1 cellular context compared by ENCODE assay signal in the genomic region with DNA sequence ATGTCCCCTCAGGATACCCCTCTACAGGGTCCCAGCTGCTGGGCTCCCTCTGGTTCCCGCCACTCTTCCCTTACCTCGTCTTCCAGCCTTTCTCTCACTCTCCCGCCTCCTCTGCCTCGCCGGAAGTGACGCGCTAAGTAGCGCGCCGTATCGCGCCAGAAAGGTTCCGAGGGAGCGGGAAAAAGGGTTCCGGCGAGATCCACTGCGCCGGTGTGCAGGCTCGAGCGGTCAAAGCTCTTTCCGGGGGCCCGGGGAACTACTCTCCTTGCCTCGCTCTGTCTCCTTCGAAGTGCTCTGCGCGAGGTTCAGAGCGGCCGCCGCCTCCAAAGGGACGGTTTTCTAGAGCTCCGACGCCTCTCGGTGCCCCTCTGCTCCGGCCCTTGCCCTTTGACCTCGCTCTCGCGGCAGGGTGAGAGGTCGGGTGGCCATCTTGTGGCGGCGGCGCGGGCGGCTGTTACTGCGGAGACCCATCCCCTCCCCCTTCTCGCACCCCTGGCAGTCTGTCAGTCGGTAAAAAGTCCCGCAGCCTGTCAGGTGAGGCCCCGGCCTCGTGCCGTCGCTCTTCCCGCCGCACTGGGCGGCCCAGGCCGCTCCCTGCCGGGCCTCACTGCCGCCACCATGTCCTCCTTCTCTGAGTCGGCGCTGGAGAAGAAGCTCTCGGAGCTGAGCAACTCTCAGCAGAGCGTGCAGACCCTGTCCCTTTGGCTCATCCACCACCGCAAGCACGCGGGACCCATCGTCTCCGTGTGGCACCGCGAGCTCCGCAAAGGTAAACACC.
TF ChIP-seq lines count a peak whose summit lies in the region.

A gene with protein sequence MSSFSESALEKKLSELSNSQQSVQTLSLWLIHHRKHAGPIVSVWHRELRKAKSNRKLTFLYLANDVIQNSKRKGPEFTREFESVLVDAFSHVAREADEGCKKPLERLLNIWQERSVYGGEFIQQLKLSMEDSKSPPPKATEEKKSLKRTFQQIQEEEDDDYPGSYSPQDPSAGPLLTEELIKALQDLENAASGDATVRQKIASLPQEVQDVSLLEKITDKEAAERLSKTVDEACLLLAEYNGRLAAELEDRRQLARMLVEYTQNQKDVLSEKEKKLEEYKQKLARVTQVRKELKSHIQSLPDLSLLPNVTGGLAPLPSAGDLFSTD (plus strand): TSS at position 417 of the 778 bp plus-strand sequence. CDS start 202 bp downstream, at position 619.
A gene (minus strand): TSS at position 127 of the 778 bp plus-strand sequence. CDS start 19,640 bp downstream, outside the sequence.

TF ChIP-seq in GM12878, 131 proteins besides CTCF, POLR2A, EP300 and RAD21 (continued from another document and continues in another):
- TF ChIP-seq, protein P1, sequence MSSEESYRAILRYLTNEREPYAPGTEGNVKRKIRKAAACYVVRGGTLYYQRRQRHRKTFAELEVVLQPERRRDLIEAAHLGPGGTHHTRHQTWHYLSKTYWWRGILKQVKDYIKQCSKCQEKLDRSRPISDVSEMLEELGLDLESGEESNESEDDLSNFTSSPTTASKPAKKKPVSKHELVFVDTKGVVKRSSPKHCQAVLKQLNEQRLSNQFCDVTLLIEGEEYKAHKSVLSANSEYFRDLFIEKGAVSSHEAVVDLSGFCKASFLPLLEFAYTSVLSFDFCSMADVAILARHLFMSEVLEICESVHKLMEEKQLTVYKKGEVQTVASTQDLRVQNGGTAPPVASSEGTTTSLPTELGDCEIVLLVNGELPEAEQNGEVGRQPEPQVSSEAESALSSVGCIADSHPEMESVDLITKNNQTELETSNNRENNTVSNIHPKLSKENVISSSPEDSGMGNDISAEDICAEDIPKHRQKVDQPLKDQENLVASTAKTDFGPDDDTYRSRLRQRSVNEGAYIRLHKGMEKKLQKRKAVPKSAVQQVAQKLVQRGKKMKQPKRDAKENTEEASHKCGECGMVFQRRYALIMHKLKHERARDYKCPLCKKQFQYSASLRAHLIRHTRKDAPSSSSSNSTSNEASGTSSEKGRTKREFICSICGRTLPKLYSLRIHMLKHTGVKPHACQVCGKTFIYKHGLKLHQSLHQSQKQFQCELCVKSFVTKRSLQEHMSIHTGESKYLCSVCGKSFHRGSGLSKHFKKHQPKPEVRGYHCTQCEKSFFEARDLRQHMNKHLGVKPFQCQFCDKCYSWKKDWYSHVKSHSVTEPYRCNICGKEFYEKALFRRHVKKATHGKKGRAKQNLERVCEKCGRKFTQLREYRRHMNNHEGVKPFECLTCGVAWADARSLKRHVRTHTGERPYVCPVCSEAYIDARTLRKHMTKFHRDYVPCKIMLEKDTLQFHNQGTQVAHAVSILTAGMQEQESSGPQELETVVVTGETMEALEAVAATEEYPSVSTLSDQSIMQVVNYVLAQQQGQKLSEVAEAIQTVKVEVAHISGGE (CRISPR knock-in tag; IDR thresholded peaks at IDR 0.05) = peak; percentile 54
- TF ChIP-seq, protein P2, sequence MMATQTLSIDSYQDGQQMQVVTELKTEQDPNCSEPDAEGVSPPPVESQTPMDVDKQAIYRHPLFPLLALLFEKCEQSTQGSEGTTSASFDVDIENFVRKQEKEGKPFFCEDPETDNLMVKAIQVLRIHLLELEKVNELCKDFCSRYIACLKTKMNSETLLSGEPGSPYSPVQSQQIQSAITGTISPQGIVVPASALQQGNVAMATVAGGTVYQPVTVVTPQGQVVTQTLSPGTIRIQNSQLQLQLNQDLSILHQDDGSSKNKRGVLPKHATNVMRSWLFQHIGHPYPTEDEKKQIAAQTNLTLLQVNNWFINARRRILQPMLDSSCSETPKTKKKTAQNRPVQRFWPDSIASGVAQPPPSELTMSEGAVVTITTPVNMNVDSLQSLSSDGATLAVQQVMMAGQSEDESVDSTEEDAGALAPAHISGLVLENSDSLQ (IDR thresholded peaks at IDR 0.05) = peak; percentile 51
- no peak for TF ChIP-seq CHD4 (IDR thresholded peaks at IDR 0.05)
- TF ChIP-seq, protein P3, sequence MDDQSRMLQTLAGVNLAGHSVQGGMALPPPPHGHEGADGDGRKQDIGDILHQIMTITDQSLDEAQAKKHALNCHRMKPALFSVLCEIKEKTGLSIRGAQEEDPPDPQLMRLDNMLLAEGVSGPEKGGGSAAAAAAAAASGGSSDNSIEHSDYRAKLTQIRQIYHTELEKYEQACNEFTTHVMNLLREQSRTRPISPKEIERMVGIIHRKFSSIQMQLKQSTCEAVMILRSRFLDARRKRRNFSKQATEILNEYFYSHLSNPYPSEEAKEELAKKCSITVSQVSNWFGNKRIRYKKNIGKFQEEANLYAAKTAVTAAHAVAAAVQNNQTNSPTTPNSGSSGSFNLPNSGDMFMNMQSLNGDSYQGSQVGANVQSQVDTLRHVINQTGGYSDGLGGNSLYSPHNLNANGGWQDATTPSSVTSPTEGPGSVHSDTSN (IDR thresholded peaks at IDR 0.05; ENCODE audit: insufficient replicate concordance, low read depth, low read length) = no peak
- TF ChIP-seq SRF (IDR thresholded peaks at IDR 0.05; ENCODE audit: low read depth in 2 of 2, low read length in 2 of 2) = peak in 1 of 2 experiments; percentile 87; a peak in 2 of 4 replicates
- TF ChIP-seq RCOR1 (conservative IDR thresholded peaks at IDR 0.05; ENCODE audit: low read depth, low read length) = 0 out of 2 replicates have a peak, but pooled peaks have one; percentile 42
- no peak for TF ChIP-seq HDAC6 (IDR thresholded peaks at IDR 0.05; ENCODE audit: unreplicated experiment)
- peak; percentile 98 for TF ChIP-seq KLF5 (IDR thresholded peaks at IDR 0.05; ENCODE audit: partially characterized antibody)
- TF ChIP-seq, protein P4, sequence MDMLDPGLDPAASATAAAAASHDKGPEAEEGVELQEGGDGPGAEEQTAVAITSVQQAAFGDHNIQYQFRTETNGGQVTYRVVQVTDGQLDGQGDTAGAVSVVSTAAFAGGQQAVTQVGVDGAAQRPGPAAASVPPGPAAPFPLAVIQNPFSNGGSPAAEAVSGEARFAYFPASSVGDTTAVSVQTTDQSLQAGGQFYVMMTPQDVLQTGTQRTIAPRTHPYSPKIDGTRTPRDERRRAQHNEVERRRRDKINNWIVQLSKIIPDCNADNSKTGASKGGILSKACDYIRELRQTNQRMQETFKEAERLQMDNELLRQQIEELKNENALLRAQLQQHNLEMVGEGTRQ (IDR thresholded peaks at IDR 0.05; ENCODE audit: borderline replicate concordance, low read depth, low read length) = no peak
- TF ChIP-seq GATAD2B (conservative IDR thresholded peaks at IDR 0.05; ENCODE audit: low read depth) = peak; percentile 53
- TF ChIP-seq EGR1 (IDR thresholded peaks at IDR 0.05; ENCODE audit: borderline replicate concordance in 1 of 2, low read depth in 2 of 2, low read length in 2 of 2) = no peak
- TF ChIP-seq ZNF384 (IDR thresholded peaks at IDR 0.05; ENCODE audit: borderline replicate concordance, low read depth, low read length) = no peak
- TF ChIP-seq, protein P5, sequence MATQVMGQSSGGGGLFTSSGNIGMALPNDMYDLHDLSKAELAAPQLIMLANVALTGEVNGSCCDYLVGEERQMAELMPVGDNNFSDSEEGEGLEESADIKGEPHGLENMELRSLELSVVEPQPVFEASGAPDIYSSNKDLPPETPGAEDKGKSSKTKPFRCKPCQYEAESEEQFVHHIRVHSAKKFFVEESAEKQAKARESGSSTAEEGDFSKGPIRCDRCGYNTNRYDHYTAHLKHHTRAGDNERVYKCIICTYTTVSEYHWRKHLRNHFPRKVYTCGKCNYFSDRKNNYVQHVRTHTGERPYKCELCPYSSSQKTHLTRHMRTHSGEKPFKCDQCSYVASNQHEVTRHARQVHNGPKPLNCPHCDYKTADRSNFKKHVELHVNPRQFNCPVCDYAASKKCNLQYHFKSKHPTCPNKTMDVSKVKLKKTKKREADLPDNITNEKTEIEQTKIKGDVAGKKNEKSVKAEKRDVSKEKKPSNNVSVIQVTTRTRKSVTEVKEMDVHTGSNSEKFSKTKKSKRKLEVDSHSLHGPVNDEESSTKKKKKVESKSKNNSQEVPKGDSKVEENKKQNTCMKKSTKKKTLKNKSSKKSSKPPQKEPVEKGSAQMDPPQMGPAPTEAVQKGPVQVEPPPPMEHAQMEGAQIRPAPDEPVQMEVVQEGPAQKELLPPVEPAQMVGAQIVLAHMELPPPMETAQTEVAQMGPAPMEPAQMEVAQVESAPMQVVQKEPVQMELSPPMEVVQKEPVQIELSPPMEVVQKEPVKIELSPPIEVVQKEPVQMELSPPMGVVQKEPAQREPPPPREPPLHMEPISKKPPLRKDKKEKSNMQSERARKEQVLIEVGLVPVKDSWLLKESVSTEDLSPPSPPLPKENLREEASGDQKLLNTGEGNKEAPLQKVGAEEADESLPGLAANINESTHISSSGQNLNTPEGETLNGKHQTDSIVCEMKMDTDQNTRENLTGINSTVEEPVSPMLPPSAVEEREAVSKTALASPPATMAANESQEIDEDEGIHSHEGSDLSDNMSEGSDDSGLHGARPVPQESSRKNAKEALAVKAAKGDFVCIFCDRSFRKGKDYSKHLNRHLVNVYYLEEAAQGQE (IDR thresholded peaks at IDR 0.05; ENCODE audit: low read depth, low read length) = no peak
- peak; percentile 89; the same call in 1 of the 2 replicates for TF ChIP-seq RB1 (IDR thresholded peaks at IDR 0.05; ENCODE audit: borderline replicate concordance)
- TF ChIP-seq, protein P6, sequence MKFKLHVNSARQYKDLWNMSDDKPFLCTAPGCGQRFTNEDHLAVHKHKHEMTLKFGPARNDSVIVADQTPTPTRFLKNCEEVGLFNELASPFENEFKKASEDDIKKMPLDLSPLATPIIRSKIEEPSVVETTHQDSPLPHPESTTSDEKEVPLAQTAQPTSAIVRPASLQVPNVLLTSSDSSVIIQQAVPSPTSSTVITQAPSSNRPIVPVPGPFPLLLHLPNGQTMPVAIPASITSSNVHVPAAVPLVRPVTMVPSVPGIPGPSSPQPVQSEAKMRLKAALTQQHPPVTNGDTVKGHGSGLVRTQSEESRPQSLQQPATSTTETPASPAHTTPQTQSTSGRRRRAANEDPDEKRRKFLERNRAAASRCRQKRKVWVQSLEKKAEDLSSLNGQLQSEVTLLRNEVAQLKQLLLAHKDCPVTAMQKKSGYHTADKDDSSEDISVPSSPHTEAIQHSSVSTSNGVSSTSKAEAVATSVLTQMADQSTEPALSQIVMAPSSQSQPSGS (IDR thresholded peaks at IDR 0.05; ENCODE audit: low read length) = no peak
- TF ChIP-seq FOS (IDR thresholded peaks at IDR 0.05; ENCODE audit: borderline replicate concordance, extremely low read depth, insufficient read length) = no peak
- TF ChIP-seq BMI1 (IDR thresholded peaks at IDR 0.05; ENCODE audit: borderline replicate concordance) = no peak
- TF ChIP-seq MXI1 (IDR thresholded peaks at IDR 0.05; ENCODE audit: low read depth, low read length) = peak; percentile 100
- TF ChIP-seq SPI1 (IDR thresholded peaks at IDR 0.05; ENCODE audit: borderline replicate concordance, insufficient read depth, low read depth, low read length) = no peak
- TF ChIP-seq, protein P7, sequence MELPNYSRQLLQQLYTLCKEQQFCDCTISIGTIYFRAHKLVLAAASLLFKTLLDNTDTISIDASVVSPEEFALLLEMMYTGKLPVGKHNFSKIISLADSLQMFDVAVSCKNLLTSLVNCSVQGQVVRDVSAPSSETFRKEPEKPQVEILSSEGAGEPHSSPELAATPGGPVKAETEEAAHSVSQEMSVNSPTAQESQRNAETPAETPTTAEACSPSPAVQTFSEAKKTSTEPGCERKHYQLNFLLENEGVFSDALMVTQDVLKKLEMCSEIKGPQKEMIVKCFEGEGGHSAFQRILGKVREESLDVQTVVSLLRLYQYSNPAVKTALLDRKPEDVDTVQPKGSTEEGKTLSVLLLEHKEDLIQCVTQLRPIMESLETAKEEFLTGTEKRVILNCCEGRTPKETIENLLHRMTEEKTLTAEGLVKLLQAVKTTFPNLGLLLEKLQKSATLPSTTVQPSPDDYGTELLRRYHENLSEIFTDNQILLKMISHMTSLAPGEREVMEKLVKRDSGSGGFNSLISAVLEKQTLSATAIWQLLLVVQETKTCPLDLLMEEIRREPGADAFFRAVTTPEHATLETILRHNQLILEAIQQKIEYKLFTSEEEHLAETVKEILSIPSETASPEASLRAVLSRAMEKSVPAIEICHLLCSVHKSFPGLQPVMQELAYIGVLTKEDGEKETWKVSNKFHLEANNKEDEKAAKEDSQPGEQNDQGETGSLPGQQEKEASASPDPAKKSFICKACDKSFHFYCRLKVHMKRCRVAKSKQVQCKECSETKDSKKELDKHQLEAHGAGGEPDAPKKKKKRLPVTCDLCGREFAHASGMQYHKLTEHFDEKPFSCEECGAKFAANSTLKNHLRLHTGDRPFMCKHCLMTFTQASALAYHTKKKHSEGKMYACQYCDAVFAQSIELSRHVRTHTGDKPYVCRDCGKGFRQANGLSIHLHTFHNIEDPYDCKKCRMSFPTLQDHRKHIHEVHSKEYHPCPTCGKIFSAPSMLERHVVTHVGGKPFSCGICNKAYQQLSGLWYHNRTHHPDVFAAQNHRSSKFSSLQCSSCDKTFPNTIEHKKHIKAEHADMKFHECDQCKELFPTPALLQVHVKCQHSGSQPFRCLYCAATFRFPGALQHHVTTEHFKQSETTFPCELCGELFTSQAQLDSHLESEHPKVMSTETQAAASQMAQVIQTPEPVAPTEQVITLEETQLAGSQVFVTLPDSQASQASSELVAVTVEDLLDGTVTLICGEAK (IDR thresholded peaks at IDR 0.05; ENCODE audit: borderline replicate concordance) = peak; percentile 95
- TF ChIP-seq BHLHE40 (IDR thresholded peaks at IDR 0.05; ENCODE audit: borderline replicate concordance in 1 of 2, low read depth in 2 of 2, low read length in 1 of 2) = peak in 1 of 2 experiments; percentile 78; a peak in 2 of 4 replicates
- no peak for TF ChIP-seq ZNF622 (IDR thresholded peaks at IDR 0.05)
- no peak for TF ChIP-seq BCL11A (IDR thresholded peaks at IDR 0.05; ENCODE audit: low read depth, low read length)
- no peak for TF ChIP-seq MYB (IDR thresholded peaks at IDR 0.05; ENCODE audit: borderline replicate concordance, low read depth, low read length)
- TF ChIP-seq ZBED1 (IDR thresholded peaks at IDR 0.05; ENCODE audit: borderline replicate concordance) = no peak
- TF ChIP-seq CHD1 (IDR thresholded peaks at IDR 0.05; ENCODE audit: low read depth, low read length) = peak; percentile 95; the same call in 1 of the 2 replicates
- TF ChIP-seq, protein P8, sequence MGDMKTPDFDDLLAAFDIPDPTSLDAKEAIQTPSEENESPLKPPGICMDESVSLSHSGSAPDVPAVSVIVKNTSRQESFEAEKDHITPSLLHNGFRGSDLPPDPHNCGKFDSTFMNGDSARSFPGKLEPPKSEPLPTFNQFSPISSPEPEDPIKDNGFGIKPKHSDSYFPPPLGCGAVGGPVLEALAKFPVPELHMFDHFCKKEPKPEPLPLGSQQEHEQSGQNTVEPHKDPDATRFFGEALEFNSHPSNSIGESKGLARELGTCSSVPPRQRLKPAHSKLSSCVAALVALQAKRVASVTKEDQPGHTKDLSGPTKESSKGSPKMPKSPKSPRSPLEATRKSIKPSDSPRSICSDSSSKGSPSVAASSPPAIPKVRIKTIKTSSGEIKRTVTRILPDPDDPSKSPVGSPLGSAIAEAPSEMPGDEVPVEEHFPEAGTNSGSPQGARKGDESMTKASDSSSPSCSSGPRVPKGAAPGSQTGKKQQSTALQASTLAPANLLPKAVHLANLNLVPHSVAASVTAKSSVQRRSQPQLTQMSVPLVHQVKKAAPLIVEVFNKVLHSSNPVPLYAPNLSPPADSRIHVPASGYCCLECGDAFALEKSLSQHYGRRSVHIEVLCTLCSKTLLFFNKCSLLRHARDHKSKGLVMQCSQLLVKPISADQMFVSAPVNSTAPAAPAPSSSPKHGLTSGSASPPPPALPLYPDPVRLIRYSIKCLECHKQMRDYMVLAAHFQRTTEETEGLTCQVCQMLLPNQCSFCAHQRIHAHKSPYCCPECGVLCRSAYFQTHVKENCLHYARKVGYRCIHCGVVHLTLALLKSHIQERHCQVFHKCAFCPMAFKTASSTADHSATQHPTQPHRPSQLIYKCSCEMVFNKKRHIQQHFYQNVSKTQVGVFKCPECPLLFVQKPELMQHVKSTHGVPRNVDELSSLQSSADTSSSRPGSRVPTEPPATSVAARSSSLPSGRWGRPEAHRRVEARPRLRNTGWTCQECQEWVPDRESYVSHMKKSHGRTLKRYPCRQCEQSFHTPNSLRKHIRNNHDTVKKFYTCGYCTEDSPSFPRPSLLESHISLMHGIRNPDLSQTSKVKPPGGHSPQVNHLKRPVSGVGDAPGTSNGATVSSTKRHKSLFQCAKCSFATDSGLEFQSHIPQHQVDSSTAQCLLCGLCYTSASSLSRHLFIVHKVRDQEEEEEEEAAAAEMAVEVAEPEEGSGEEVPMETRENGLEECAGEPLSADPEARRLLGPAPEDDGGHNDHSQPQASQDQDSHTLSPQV (IDR thresholded peaks at IDR 0.05) = peak; percentile 63; the same call in 1 of the 2 replicates
